In genomic region chr6:27865952-27866369, GRCh38 we compare ENCODE assay signal across 9 cellular contexts. TPM values are rescaled to one million over a fixed set of nuclear protein-coding genes. Genes with fewer than 3 reads are reported as not detected.
A peak's percentile ranks its signal among the peaks of the same experiment; 100 is the strongest.
DNase-seq lines count a peak whose midpoint lies in the region; ATAC-seq and TF ChIP-seq lines count a peak whose summit lies in the region.
"Had no signal": no experiment of that assay in that cellular context is flagged by ENCODE, and none has a peak within 500 bp of the region (broad histone marks: within the 10 kb centered on the region; RNA-seq: fewer than 3 reads in every experiment).

No MANE protein-coding gene starts in this region.

- dilution Hi-C loops in mammary epithelial cell (cut with HindIII; ENCODE audit: low sequenced_read_pairs): loop anchor here (5.0 kb wide), 1 partner anchor 44 kb away; a partner anchor contains a TSS

- in situ Hi-C loops in mammary epithelial cell (cut with MboI; ENCODE audit: low sequenced_read_pairs in 2 of 2): no loop called here

- H3K4me3 ChIP-seq in PC-9: peak overlapping the region; percentile 55; the same call in 1 of the 2 replicates
- H3K4me3 ChIP-seq in mammary epithelial cell (replicated peaks in 1 of 3; ENCODE audit: insufficient read depth in 1 of 3, low read depth in 2 of 3, low read length in 3 of 3): peak overlapping the region; percentile 54 to 81 (median 79)
- peak overlapping the region; percentile 61 to 87 for H3K4me3 ChIP-seq in mesenchymal stem cell (ENCODE audit: insufficient read depth in 1 of 2, low read depth in 1 of 2, low read length in 2 of 2)

- peak; percentile 18 for ATAC-seq in GM21737 (IDR thresholded peaks at IDR 0.05; ENCODE audit: unreplicated experiment)
- no peak for ATAC-seq in HG02623 (IDR thresholded peaks at IDR 0.05; ENCODE audit: unreplicated experiment)
- no peak for ATAC-seq in GM21423 (IDR thresholded peaks at IDR 0.05; ENCODE audit: unreplicated experiment)

- BruUV-seq in PC-9 (replicated peaks; lab: Mats Ljungman, UMichigan) (no TSS peak), mammary epithelial cell (replicated peaks; lab: Mats Ljungman, UMichigan) (no TSS peak)

- H2BK15ac ChIP-seq in mesenchymal stem cell (ENCODE audit: low read depth, poor library complexity, severe bottlenecking): no peak overlapping the region

- peaks cover 3% of the 10 kb centered on the region for H3K27me3 Mint-ChIP-seq in type B pancreatic cell

- H3K9me2 ChIP-seq in PC-9 (ENCODE audit: insufficient read depth): no peaks in the 10 kb centered on the region; the same call in 1 of the 2 replicates

- H2BK120ac ChIP-seq in mesenchymal stem cell (ENCODE audit: low read depth, low read length): no peak overlapping the region

- no peak for TF ChIP-seq CTCF in PC-9 (conservative IDR thresholded peaks at IDR 0.05)
- TF ChIP-seq CTCF in mammary epithelial cell (conservative IDR thresholded peaks at IDR 0.05 in 1 of 2, IDR thresholded peaks at IDR 0.05 in 1 of 2; ENCODE audit: extremely low read depth in 1 of 2, insufficient read depth in 1 of 2, low read depth in 1 of 2, low read length in 2 of 2): no peak
- no peak for TF ChIP-seq CTCF in type B pancreatic cell (conservative IDR thresholded peaks at IDR 0.05)

- H3K4me1 Mint-ChIP-seq in type B pancreatic cell (ENCODE audit: unreplicated experiment): peaks cover 17% of the 10 kb centered on the region

- H2BK12ac ChIP-seq in mesenchymal stem cell (ENCODE audit: low read length in 2 of 2): no peak overlapping the region

- H3K79me2 ChIP-seq in PC-9 (ENCODE audit: low read depth): no peaks in the 10 kb centered on the region
- no peaks in the 10 kb centered on the region for H3K79me2 ChIP-seq in mammary epithelial cell (ENCODE audit: insufficient read depth, low read length)

- H2AK5ac ChIP-seq in mesenchymal stem cell (ENCODE audit: low read length, severe bottlenecking): no peak overlapping the region

- H3F3A ChIP-seq in PC-9 (ENCODE audit: insufficient read depth, low read depth): peaks cover 14% of the 10 kb centered on the region

- H3K27ac Mint-ChIP-seq in type B pancreatic cell: peak overlapping the region; percentile 92

- H3K9me3 ChIP-seq in PC-9 (ENCODE audit: insufficient read depth, low read depth) (no peaks in the 10 kb centered on the region), mammary epithelial cell (replicated peaks; ENCODE audit: insufficient read depth, low read length) (no peaks in the 10 kb centered on the region), mesenchymal stem cell (ENCODE audit: control insufficient read depth, low read length) (no peaks in the 10 kb centered on the region)

- H3K4me3 Mint-ChIP-seq in type B pancreatic cell: peak overlapping the region; percentile 97

- peak overlapping the region; percentile 79; the same call in 1 of the 2 replicates for H2AFZ ChIP-seq in PC-9
- peak overlapping the region; percentile 37 for H2AFZ ChIP-seq in mammary epithelial cell (ENCODE audit: low read depth, low read length)
- H2AFZ ChIP-seq in mesenchymal stem cell (ENCODE audit: low read depth, low read length): no peak overlapping the region

- no peak overlapping the region for H3K23ac ChIP-seq in mesenchymal stem cell (ENCODE audit: low read length in 2 of 2)

- H4K8ac ChIP-seq in mesenchymal stem cell (ENCODE audit: low read length): no peak overlapping the region

- CTCF ChIA-PET in PC-9 (lab: Charles Lee) (interaction anchor here (0.6 kb wide), 1 partner anchor 31 kb away, joined by 3 read pairs; no protein-coding TSS in a partner anchor), mammary epithelial cell (lab: Charles Lee; ENCODE audit: low non-redundant PET) (no interaction called here)

- H3K27ac ChIP-seq in PC-9 (no peak overlapping the region), mammary epithelial cell (ENCODE audit: insufficient read depth, low read depth, low read length) (peak overlapping the region; percentile 81), mesenchymal stem cell (ENCODE audit: low read length, poor library complexity, severe bottlenecking) (no peak overlapping the region)

- no peak overlapping the region for H2BK5ac ChIP-seq in mesenchymal stem cell (ENCODE audit: low read depth, low read length, poor library complexity, severe bottlenecking)

- peaks cover 5% of the 10 kb centered on the region for H3K36me3 Mint-ChIP-seq in type B pancreatic cell

- no peak overlapping the region for H4K91ac ChIP-seq in mesenchymal stem cell (ENCODE audit: low read length)

- H3K4me2 ChIP-seq in PC-9 (peak overlapping the region; percentile 69), mammary epithelial cell (ENCODE audit: insufficient read depth, low read depth, low read length) (peak overlapping the region; percentile 93), mesenchymal stem cell (ENCODE audit: low read length, poor library complexity, severe bottlenecking) (peak overlapping the region; percentile 99)

- peak; percentile 42 for DNase-seq in COLO668 (lab: John Stamatoyannopoulos, UW; ENCODE audit: unreplicated experiment)
- DNase-seq in PC-9: no peak
- peak; percentile 45 for DNase-seq in mammary epithelial cell
- DNase-seq in mesenchymal stem cell: no peak
- DNase-seq in type B pancreatic cell (ENCODE audit: extremely low spot score, unreplicated experiment): no peak

- H3K18ac ChIP-seq in mesenchymal stem cell (ENCODE audit: low read depth in 1 of 2, low read length in 2 of 2): no peak overlapping the region

- H3K27me3 ChIP-seq in PC-9 (ENCODE audit: insufficient read depth, low read depth) (no peaks in the 10 kb centered on the region), mammary epithelial cell (ENCODE audit: insufficient read depth, low read length) (no peaks in the 10 kb centered on the region), mesenchymal stem cell (ENCODE audit: control insufficient read depth in 1 of 2, insufficient read depth in 1 of 2, low read length in 2 of 2) (no peaks in the 10 kb centered on the region)

- H3K4ac ChIP-seq in mesenchymal stem cell (ENCODE audit: low read depth in 1 of 2, low read length in 2 of 2): no peak overlapping the region

- H3K9me3 Mint-ChIP-seq in type B pancreatic cell: peaks cover 9% of the 10 kb centered on the region

- H3K4me1 ChIP-seq in PC-9 (replicated peaks; ENCODE audit: insufficient read depth) (no peaks in the 10 kb centered on the region), mammary epithelial cell (ENCODE audit: insufficient read depth, low read length) (peaks cover 14% of the 10 kb centered on the region), mesenchymal stem cell (ENCODE audit: control insufficient read depth, insufficient read depth, low read depth, low read length) (peaks cover 11% of the 10 kb centered on the region)

- H3K9ac ChIP-seq in mammary epithelial cell (ENCODE audit: insufficient read depth, low read length) (peak overlapping the region; percentile 86), mesenchymal stem cell (ENCODE audit: low read length) (peak overlapping the region; percentile 92)

- H3K14ac ChIP-seq in mesenchymal stem cell (ENCODE audit: low read length in 2 of 2): no peak overlapping the region

- no peaks in the 10 kb centered on the region for H3K79me1 ChIP-seq in mesenchymal stem cell (replicated peaks; ENCODE audit: low read length, poor library complexity, severe bottlenecking)

- WGBS in mammary epithelial cell (ENCODE audit: low coverage, missing lambda C conversion rate): 2% methylated on average over 17 of the region's 17 CpGs
- 3% methylated on average over 16 of the region's 17 CpGs for WGBS in mesenchymal stem cell

- H3K36me3 ChIP-seq in PC-9 (ENCODE audit: low read depth): no peaks in the 10 kb centered on the region
- no peaks in the 10 kb centered on the region for H3K36me3 ChIP-seq in mammary epithelial cell (ENCODE audit: insufficient read depth, low read length)
- no peaks in the 10 kb centered on the region for H3K36me3 ChIP-seq in mesenchymal stem cell (ENCODE audit: control insufficient read depth in 1 of 2, insufficient read depth in 2 of 2, low read depth in 1 of 2, low read length in 2 of 2)

- POLR2A ChIA-PET in PC-9 (lab: Charles Lee; ENCODE audit: unreplicated experiment): interaction anchor here (0.6 to 2.3 kb wide), 12 partner anchors 21 to 1844 kb away, joined by 3 to 32 read pairs (median 5); a partner anchor contains a TSS

- intact Hi-C loops in PC-9 (cut with micrococcal nuclease; ENCODE audit: unreplicated experiment): loop anchor here (2.0 kb wide), 1 partner anchor 27 kb away; a partner anchor contains a TSS
- intact Hi-C loops in mammary epithelial cell (cut with micrococcal nuclease): loop anchor here (1.0 kb wide), 1 partner anchor 28 kb away; a partner anchor contains a TSS

- no peaks in the 10 kb centered on the region for H4K20me1 ChIP-seq in PC-9 (ENCODE audit: insufficient read depth)
- H4K20me1 ChIP-seq in mammary epithelial cell (ENCODE audit: insufficient read depth, low read length): no peaks in the 10 kb centered on the region

RNA-seq across cellular contexts. Expression of gene OR2B2, which starts 46.2 kb away (rescaled TPM):
- total RNA-seq in PC-9 (2021) (not detected in 2 replicates), mammary epithelial cell (not detected), type B pancreatic cell (ENCODE audit: low replicate concordance) (not detected in 2 replicates)
- polyA plus RNA-seq in mammary epithelial cell: not detected
- not detected for polyA minus RNA-seq in mammary epithelial cell
- not detected for polyA plus RNA-seq in mesenchymal stem cell (2013, experiment 1 of 2)
- polyA plus RNA-seq in mesenchymal stem cell (2013, experiment 2 of 2): not detected
- total RNA-seq: RPMI7951 had no signal

Comparison
In these comparisons a context has a peak if more than half of its experiments do, and no peak if none do; other contexts are left out.
1. DNase-seq: peak in COLO668 (single experiment) and mammary epithelial cell (single experiment); none in PC-9 (0 of 2), mesenchymal stem cell (single experiment) and type B pancreatic cell (single experiment).
2. Peak in every context shown above with its lines, with median percentiles within 50 percentile points of each other: H3K4me2 ChIP-seq and H3K4me3 ChIP-seq.